Comparison of ENCODE assay signal across 11 cellular contexts in genomic region chr17:44541884-44542581, GRCh38. TPM values are rescaled to one million over a fixed set of nuclear protein-coding genes. Genes with fewer than 3 reads are reported as not detected.
A peak's percentile ranks its signal among the peaks of the same experiment; 100 is the strongest.
DNase-seq lines count a peak whose midpoint lies in the region; ATAC-seq and TF ChIP-seq lines count a peak whose summit lies in the region.
"Had no signal": no experiment of that assay in that cellular context is flagged by ENCODE, and none has a peak within 500 bp of the region (broad histone marks: within the 10 kb centered on the region; RNA-seq: fewer than 3 reads in every experiment).

No MANE protein-coding gene starts in this region.

- H3K27ac ChIP-seq in cardiac muscle cell = peak overlapping the region; percentile 99
- peak overlapping the region; percentile 96 for H3K27ac ChIP-seq in RWPE2 (ENCODE audit: poor library complexity, severe bottlenecking)
- H3K27ac ChIP-seq in iPS-20b (ENCODE audit: low read length) = no peak overlapping the region

- intact Hi-C loops in Right ventricle myocardium superior (cut with DNase I) = no loop called here

- H3K27me3 ChIP-seq in cardiac muscle cell (no peaks in the 10 kb centered on the region), RWPE2 (ENCODE audit: insufficient read depth, poor library complexity, severe bottlenecking) (no peaks in the 10 kb centered on the region), iPS-20b (ENCODE audit: insufficient read depth, low read length) (peaks cover 87% of the 10 kb centered on the region)

- no peaks in the 10 kb centered on the region for H3K9me3 ChIP-seq in cardiac muscle cell (ENCODE audit: low read depth)
- H3K9me3 ChIP-seq in RWPE2 (ENCODE audit: severe bottlenecking) = no peaks in the 10 kb centered on the region
- no peaks in the 10 kb centered on the region for H3K9me3 ChIP-seq in iPS-20b (ENCODE audit: insufficient read depth, low read depth, low read length)

- DNase-seq in cardiac muscle cell (ENCODE audit: low read depth in 1 of 2, low spot score in 1 of 2) (no peak), Right ventricle myocardium superior (no peak), RWPE2 (ENCODE audit: low spot score) (no peak), NCI-H226 (no peak), HK-2 (ENCODE audit: unreplicated experiment) (no peak), GDM1 (lab: John Stamatoyannopoulos, UW) (no peak)
- DNase-seq: NCI-H1417, NCI-H510A, SHP77 had no signal

- H3K36me3 ChIP-seq in cardiac muscle cell (no peaks in the 10 kb centered on the region), RWPE2 (ENCODE audit: low read depth) (no peaks in the 10 kb centered on the region), iPS-20b (ENCODE audit: insufficient read depth, low read depth, low read length) (no peaks in the 10 kb centered on the region)

- no peak overlapping the region for H3K4me3 ChIP-seq in cardiac muscle cell
- no peak overlapping the region for H3K4me3 ChIP-seq in RWPE2 (ENCODE audit: severe bottlenecking)
- peak overlapping the region; percentile 44 for H3K4me3 ChIP-seq in iPS-20b (ENCODE audit: low read length)

- no peak overlapping the region for H3K9ac ChIP-seq in iPS-20b (ENCODE audit: low read depth, low read length)

- ATAC-seq in Right ventricle myocardium superior (ENCODE audit: poor library complexity) (no peak), RWPE2 (ENCODE audit: low read depth) (no peak), HG02970 (IDR thresholded peaks at IDR 0.05; ENCODE audit: low FRiP score, unreplicated experiment) (no peak)

- H3K4me1 ChIP-seq in cardiac muscle cell (ENCODE audit: low read depth) (peaks cover 38% of the 10 kb centered on the region), RWPE2 (ENCODE audit: insufficient read depth, poor library complexity, severe bottlenecking) (peaks cover 30% of the 10 kb centered on the region), iPS-20b (ENCODE audit: insufficient read depth, low read length) (peaks cover 33% of the 10 kb centered on the region)

- TF ChIP-seq CTCF in cardiac muscle cell (IDR thresholded peaks at IDR 0.05; ENCODE audit: low read depth, low read length) = no peak
- TF ChIP-seq CTCF in RWPE2 (IDR thresholded peaks at IDR 0.05; ENCODE audit: poor library complexity, severe bottlenecking) = no peak

RNA-seq across cellular contexts. Expression of gene FZD2, which starts 15.3 kb away (rescaled TPM):
- total RNA-seq in cardiac muscle cell (47.1 and 47.4 TPM in 2 replicates), Right ventricle myocardium superior (2.6 TPM)
- 51.5 and 63.4 TPM in 2 replicates for polyA plus RNA-seq in cardiac muscle cell

RNA-seq across cellular contexts. Expression of gene GPATCH8, which starts 38.8 kb away (rescaled TPM):
- total RNA-seq in cardiac muscle cell (22.7 and 34.7 TPM in 2 replicates), Right ventricle myocardium superior (17.9 TPM)
- 38.7 and 47.6 TPM in 2 replicates for polyA plus RNA-seq in cardiac muscle cell

Comparison
In these comparisons a context has a peak if more than half of its experiments do, and no peak if none do; other contexts are left out.
1. RNA of gene FZD2, which starts 15.3 kb away (total RNA-seq): 47.1 to 47.4 TPM in cardiac muscle cell; 2.6 TPM in Right ventricle myocardium superior (single experiment); every median in the first group is over 10 times any median in the second.